8 cellular contexts compared by ENCODE assay signal in the genomic region with DNA sequence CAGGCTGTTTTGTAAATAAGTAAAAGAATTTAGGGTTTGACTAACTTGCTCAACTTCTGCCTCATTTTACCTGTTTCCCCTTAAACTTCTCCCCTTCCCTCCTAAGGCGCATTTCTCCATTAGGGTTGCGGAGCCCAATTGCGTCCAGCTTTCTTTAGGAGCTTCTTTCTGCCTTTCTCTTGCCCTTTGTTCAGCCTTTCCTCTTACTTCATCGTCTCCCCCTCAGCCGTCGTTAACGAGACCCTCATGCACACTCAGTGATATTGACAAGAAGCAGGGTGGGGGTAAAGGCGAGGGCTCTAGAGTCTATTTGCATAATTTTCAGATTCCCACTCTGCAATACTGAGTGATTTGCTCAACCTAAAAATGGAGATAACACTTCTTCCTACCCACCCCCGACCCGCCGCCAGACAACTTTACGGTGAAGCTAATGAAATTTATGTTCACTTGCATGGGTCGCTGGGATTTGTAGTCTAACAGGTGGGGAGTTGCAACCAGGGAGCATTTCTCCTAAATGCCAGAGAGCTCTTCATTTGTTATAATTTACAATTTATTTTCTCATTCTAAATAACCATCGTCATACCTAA. TPM values are rescaled to one million over a fixed set of nuclear protein-coding genes. Genes with fewer than 3 reads are reported as not detected.
DNase-seq lines count a peak whose midpoint lies in the region; ATAC-seq and TF ChIP-seq lines count a peak whose summit lies in the region.

No MANE protein-coding gene starts in this region.

- peaks cover 0 to 1% (median 0%) of the 10 kb centered on the region in 3 donors for H3K36me3 Mint-ChIP-seq in naive thymus-derived CD8-positive, alpha-beta T cell

- no peak for TF ChIP-seq CTCF in BE2C (IDR thresholded peaks at IDR 0.05; ENCODE audit: low read depth, low read length)
- no peak for TF ChIP-seq CTCF in IMR-90 (conservative IDR thresholded peaks at IDR 0.05; ENCODE audit: low read depth, low read length)
- no peak for TF ChIP-seq CTCF in VCaP (conservative IDR thresholded peaks at IDR 0.05)
- no peak for TF ChIP-seq CTCF in vagina (IDR thresholded peaks at IDR 0.05)

- peaks cover 23 to 45% of the 10 kb centered on the region in 2 experiments for H3K79me1 ChIP-seq in IMR-90 (ENCODE audit: low read depth in 1 of 2, low read length in 2 of 2)

- no peaks in the 10 kb centered on the region for H3K27me3 Mint-ChIP-seq in naive thymus-derived CD8-positive, alpha-beta T cell

- CTCF ChIA-PET in IMR-90 (lab: Yijun Ruan, JAX): interaction anchor here (0.7 to 1.4 kb wide), 4 partner anchors 49 to 137 kb away, joined by 3 to 5 read pairs (median 4); no protein-coding TSS in a partner anchor

- whole genome bisulfite sequencing in IMR-90 (ENCODE audit: extremely low coverage in 2 of 2, insufficient read length in 1 of 2), 2 experiments: 0% methylated on average over 2 of the region's 14 CpGs; no CpG with 5 or more reads in 1 of the 2 experiments

- H3K27ac ChIP-seq in IMR-90 (ENCODE audit: insufficient read depth, low read length): peak overlapping the region; percentile 97
- H3K27ac ChIP-seq in VCaP: peak overlapping the region; percentile 91
- peak overlapping the region; percentile 98 for H3K27ac ChIP-seq in duodenal mucosa (ENCODE audit: low read depth, low read length)
- H3K27ac ChIP-seq in vagina: peak overlapping the region; percentile 93

- H4K5ac ChIP-seq in IMR-90 (ENCODE audit: low read depth, low read length): peak overlapping the region; percentile 82

- in situ Hi-C loops in IMR-90 (cut with MboI; ENCODE audit: low sequenced_read_pairs): no loop called here

- TF ChIP-seq POLR2A in IMR-90 (IDR thresholded peaks at IDR 0.05; ENCODE audit: low read depth, low read length) (no peak), vagina (IDR thresholded peaks at IDR 0.05) (no peak)

- no peaks in the 10 kb centered on the region for H3K9me3 Mint-ChIP-seq in naive thymus-derived CD8-positive, alpha-beta T cell

- peaks cover 19 to 40% (median 35%) of the 10 kb centered on the region in 4 donors for H3K4me1 Mint-ChIP-seq in naive thymus-derived CD8-positive, alpha-beta T cell

- peak overlapping the region; percentile 93 to 98 (median 96) for H3K4me3 Mint-ChIP-seq in naive thymus-derived CD8-positive, alpha-beta T cell

- H3K18ac ChIP-seq in IMR-90 (ENCODE audit: low read depth, low read length): peak overlapping the region; percentile 0; the same call in 1 of the 2 replicates

- peak overlapping the region; percentile 86; the same call in 1 of the 2 replicates for H2AK5ac ChIP-seq in IMR-90 (ENCODE audit: low read depth, low read length)

- H3K9me1 ChIP-seq in IMR-90 (ENCODE audit: insufficient read depth, low read length): peaks cover 21% of the 10 kb centered on the region

- H3K4me3 ChIP-seq in BE2C (ENCODE audit: low read depth, low read length) (peak overlapping the region; percentile 71), IMR-90 (ENCODE audit: insufficient read depth, low read depth, low read length) (peak overlapping the region; percentile 72), duodenal mucosa (ENCODE audit: low read depth in 1 of 2, low read length in 2 of 2) (peak overlapping the region; percentile 91 to 96), vagina (peak overlapping the region; percentile 82 to 87)

- intact Hi-C loops in IMR-90 (cut with micrococcal nuclease) (no loop called here), vagina (cut with DNase I) (no loop called here)

- H3K14ac ChIP-seq in IMR-90 (replicated peaks; ENCODE audit: low read depth, low read length): peak overlapping the region; percentile 99

- peak overlapping the region; percentile 89 for H2AK9ac ChIP-seq in IMR-90 (replicated peaks; ENCODE audit: low read depth, low read length, poor library complexity)

- peak overlapping the region; percentile 95 for H3K23ac ChIP-seq in IMR-90 (ENCODE audit: low read depth, low read length)

- H2BK5ac ChIP-seq in IMR-90 (ENCODE audit: low read depth, low read length, poor library complexity, severe bottlenecking): peak overlapping the region; percentile 97

- ATAC-seq in IMR-90 (ENCODE audit: low read depth) (no peak), GM19035 (IDR thresholded peaks at IDR 0.05; ENCODE audit: unreplicated experiment) (no peak)
- peak; percentile 4 to 13 for ATAC-seq in naive thymus-derived CD8-positive, alpha-beta T cell

- H3K9me3 ChIP-seq in BE2C (no peaks in the 10 kb centered on the region), IMR-90 (ENCODE audit: control insufficient read depth, insufficient read depth, low read length) (no peaks in the 10 kb centered on the region), duodenal mucosa (ENCODE audit: control insufficient read depth in 1 of 2, low read length in 2 of 2) (no peaks in the 10 kb centered on the region), vagina (no peaks in the 10 kb centered on the region)

- peak overlapping the region; percentile 45; the same call in 1 of the 3 replicates for H2BK15ac ChIP-seq in IMR-90 (ENCODE audit: low read depth, low read length)

- H3K4me1 ChIP-seq in BE2C (no peaks in the 10 kb centered on the region; the same call in 1 of the 2 replicates), IMR-90 (ENCODE audit: control insufficient read depth, insufficient read depth, low read length) (peaks cover 17% of the 10 kb centered on the region), duodenal mucosa (ENCODE audit: control insufficient read depth in 1 of 2, insufficient read depth in 2 of 2, low read length in 2 of 2) (peaks cover 24 to 30% of the 10 kb centered on the region in 2 donors), vagina (peaks cover 38% of the 10 kb centered on the region)

- H4K8ac ChIP-seq in IMR-90 (ENCODE audit: low read depth in 2 of 2, low read length in 2 of 2): peak overlapping the region; percentile 98 to 100

- peak overlapping the region; percentile 99 for H4K91ac ChIP-seq in IMR-90 (ENCODE audit: insufficient read depth, low read depth, low read length)

- H3K27me3 ChIP-seq in BE2C (no peaks in the 10 kb centered on the region), IMR-90 (ENCODE audit: control insufficient read depth, insufficient read depth, low read length) (no peaks in the 10 kb centered on the region), duodenal mucosa (ENCODE audit: control insufficient read depth in 1 of 2, insufficient read depth in 2 of 2, low read length in 2 of 2) (no peaks in the 10 kb centered on the region), vagina (no peaks in the 10 kb centered on the region)

- H3K4me2 ChIP-seq in IMR-90 (ENCODE audit: low read depth, low read length): peak overlapping the region; percentile 92

- H2BK120ac ChIP-seq in IMR-90 (ENCODE audit: low read depth, low read length): peak overlapping the region; percentile 62

- peak overlapping the region; percentile 96 for H2AFZ ChIP-seq in IMR-90 (replicated peaks; ENCODE audit: low read length, poor library complexity)

- POLR2A ChIA-PET in IMR-90 (lab: Charles Lee; ENCODE audit: unreplicated experiment): interaction anchor here (0.7 kb wide), 1 partner anchor 33 kb away, joined by 10 read pairs; no protein-coding TSS in a partner anchor
- POLR2A ChIA-PET in naive thymus-derived CD8-positive, alpha-beta T cell (lab: Charles Lee): interaction anchor here (0.6 to 3.6 kb wide), 35 partner anchors 13 to 1944 kb away, joined by 3 to 71 read pairs (median 5); a partner anchor contains a TSS

- H3K4ac ChIP-seq in IMR-90 (ENCODE audit: low read depth, low read length): peak overlapping the region; percentile 98

- H4K20me1 ChIP-seq in IMR-90 (ENCODE audit: insufficient read depth, low read length): no peaks in the 10 kb centered on the region

- H2BK20ac ChIP-seq in IMR-90 (ENCODE audit: low read depth, low read length): peak overlapping the region; percentile 24; the same call in 1 of the 2 replicates

- H3K9ac ChIP-seq in IMR-90 (ENCODE audit: low read depth, low read length) (peak overlapping the region; percentile 84), duodenal mucosa (ENCODE audit: low read depth in 1 of 2, low read length in 2 of 2) (peak overlapping the region; percentile 88 to 99)

- dilution Hi-C loops in IMR-90 (cut with HindIII; ENCODE audit: low sequenced_read_pairs, unreplicated experiment): no loop called here

- TF ChIP-seq RAD21 in IMR-90 (IDR thresholded peaks at IDR 0.05; ENCODE audit: low read length): no peak

- H3K56ac ChIP-seq in IMR-90 (ENCODE audit: extremely low read depth, insufficient read depth, low read length): peak overlapping the region; percentile 85

- no peaks in the 10 kb centered on the region for H3K36me3 ChIP-seq in BE2C
- H3K36me3 ChIP-seq in IMR-90 (ENCODE audit: control insufficient read depth, insufficient read depth, low read length): 0 out of 2 replicates have a peak, but pooled peaks cover 2% of the 10 kb centered on the region
- peaks cover 0 to 5% of the 10 kb centered on the region in 2 donors for H3K36me3 ChIP-seq in duodenal mucosa (ENCODE audit: control insufficient read depth in 1 of 2, insufficient read depth in 2 of 2, low read length in 2 of 2)
- H3K36me3 ChIP-seq in vagina: no peaks in the 10 kb centered on the region

- TSS peak; percentile 85 for BruUV-seq in IMR-90 (replicated peaks; lab: Mats Ljungman, UMichigan)

- peak; percentile 50 for DNase-seq in BE2C
- no peak for DNase-seq in IMR-90
- peak in 9 of 10 donors; percentile 13 to 71 (median 30) for DNase-seq in naive thymus-derived CD8-positive, alpha-beta T cell
- DNase-seq in vagina (ENCODE audit: extremely low spot score in 2 of 2): no peak
- DNase-seq in ecto neural progenitor cell (ENCODE audit: low spot score): no peak

- H3K27ac Mint-ChIP-seq in naive thymus-derived CD8-positive, alpha-beta T cell: peak overlapping the region; percentile 94 to 98 (median 96)

TF ChIP-seq in IMR-90, 13 proteins besides CTCF, POLR2A, EP300 and RAD21 (continues in another document):
- no peak for TF ChIP-seq CHD1 (IDR thresholded peaks at IDR 0.05; ENCODE audit: low read depth, low read length)
- no peak for TF ChIP-seq MXI1 (IDR thresholded peaks at IDR 0.05; ENCODE audit: borderline replicate concordance, low read depth, low read length)
- no peak for TF ChIP-seq CEBPB (IDR thresholded peaks at IDR 0.05; ENCODE audit: low read depth, low read length)
- no peak for TF ChIP-seq SMC3 (IDR thresholded peaks at IDR 0.05; ENCODE audit: low read depth, low read length)
- no peak for TF ChIP-seq MAFK (IDR thresholded peaks at IDR 0.05; ENCODE audit: low read depth, low read length)
- no peak for TF ChIP-seq NFE2L2 (IDR thresholded peaks at IDR 0.05; ENCODE audit: low read depth, low read length)
- TF ChIP-seq RFX5 (IDR thresholded peaks at IDR 0.05; ENCODE audit: low read depth, low read length): no peak

RNA-seq across cellular contexts. Expression of a gene that starts 1.3 kb away (rescaled TPM):
- 3.9 TPM for polyA plus RNA-seq in BE2C (2012; ENCODE audit: insufficient read depth, insufficient read length, low read depth)
- total RNA-seq in IMR-90 (2012; rRNA removed) (35.6 and 36.9 TPM in 2 replicates), vagina (28.0 TPM)
- 62.7 and 75.3 TPM in 2 replicates for polyA plus RNA-seq in IMR-90 (2012; rRNA removed)
- polyA plus RNA-seq in IMR-90 (2012; cell fraction: cytosol; rRNA removed): 64.9 and 68.1 TPM in 2 replicates
- 82.5 and 192 TPM in 2 replicates for polyA plus RNA-seq in IMR-90 (2012; cell fraction: nucleus; rRNA removed; ENCODE audit: low replicate concordance)
- 1 to 10 TPM; 6.3 to 6.9 TPM for total RNA-seq in naive thymus-derived CD8-positive, alpha-beta T cell
- polyA plus RNA-seq in naive thymus-derived CD8-positive, alpha-beta T cell: 1 to 10 TPM; 2.0 to 5.9 (median 2.8) TPM

Comparison
In these comparisons a context has a peak if more than half of its experiments do, and no peak if none do; other contexts are left out.
1. DNase-seq: peak in BE2C (single experiment) and naive thymus-derived CD8-positive, alpha-beta T cell (9 of 10); none in IMR-90 (single experiment), vagina (0 of 2) and ecto neural progenitor cell (single experiment).
2. ATAC-seq: peak in naive thymus-derived CD8-positive, alpha-beta T cell (2 of 2); none in IMR-90 (single experiment) and GM19035 (single experiment).
3. Peak in every context shown above with its lines, with median percentiles within 50 percentile points of each other: H3K4me3 ChIP-seq and H3K27ac ChIP-seq.